7 cellular contexts compared by ENCODE assay signal in genomic region chr2:86003967-86004366, GRCh38.
"Had no signal": no experiment of that assay in that cellular context is flagged by ENCODE, and none has a peak within 500 bp of the region (broad histone marks: within the 10 kb centered on the region; RNA-seq: fewer than 3 reads in every experiment).

No MANE protein-coding gene starts in this region.

- DNase-seq: activated CD4-positive, alpha-beta T cell treated with anti-CD3 and anti-CD28 coated beads, Interleukin-2, amount 10 ng/mL, durations not matched to agents 24 days and 14 days; activated naive CD4-positive, alpha-beta T cell treated with Interleukin-2 at 50 U/mL for 16 hours; heart right ventricle; left cardiac atrium; stimulated activated CD4-positive, alpha-beta T cell treated with anti-CD3 and anti-CD28 coated beads, Interleukin-2, amount 100 ng/mL, for 48 hours; stimulated activated naive B cell treated with anti-CD40 and anti-IgM and Interleukin-4, amounts not matched to agents 10 μg/mL and 1 μg/mL and 100 μg/mL, for 72 hours; uterus had no signal

- ATAC-seq: heart right ventricle; left cardiac atrium; stimulated activated naive B cell treated with anti-CD40 and anti-IgM and Interleukin-4, amounts not matched to agents 10 μg/mL and 1 μg/mL and 100 μg/mL, for 72 hours had no signal
